Comparison of ENCODE assay signal across 27 cellular contexts in genomic region chr2:224918626-224919471, GRCh38.
DNase-seq lines count a peak whose midpoint lies in the region; ATAC-seq, FAIRE-seq and TF ChIP-seq lines count a peak whose summit lies in the region.
"Had no signal": no experiment of that assay in that cellular context is flagged by ENCODE, and none has a peak within 500 bp of the region (broad histone marks: within the 10 kb centered on the region; RNA-seq: fewer than 3 reads in every experiment).

No MANE protein-coding gene starts in this region.

- H3K79me1 ChIP-seq in neuronal stem cell (ENCODE audit: low read depth, low read length) = peaks cover 8% of the 10 kb centered on the region

- H4K91ac ChIP-seq in neuronal stem cell (ENCODE audit: low read depth, low read length, poor library complexity) = peak overlapping the region; percentile 94

- H3K27me3 ChIP-seq in bronchial epithelial cell (ENCODE audit: control insufficient read depth, insufficient read depth, low read length) (no peaks in the 10 kb centered on the region), neuronal stem cell (ENCODE audit: control insufficient read depth in 3 of 3, insufficient read depth in 3 of 3, low read depth in 1 of 3, low read length in 3 of 3) (peaks cover 0 to 7% (median 0%) of the 10 kb centered on the region in 3 experiments)
- H3K27me3 ChIP-seq: cardiac muscle cell, gastroesophageal sphincter, hepatocyte had no signal

- H3K23ac ChIP-seq in neuronal stem cell (ENCODE audit: low read depth, low read length, poor library complexity) = peak overlapping the region; percentile 62

- no peak overlapping the region for H2AFZ ChIP-seq in neuronal stem cell (ENCODE audit: low read length)
- H2AFZ ChIP-seq: hepatocyte had no signal

- H3K18ac ChIP-seq in neuronal stem cell (ENCODE audit: low read length) = peak overlapping the region; percentile 59

- no peak overlapping the region for H2BK5ac ChIP-seq in neuronal stem cell (ENCODE audit: low read length)

- FAIRE-seq in GM12891 (lab: Jason Lieb, UNC) (peak; percentile 98), bronchial epithelial cell (lab: Jason Lieb, UNC) (peak; percentile 98)
- FAIRE-seq: GM19239, H54, K562 had no signal

- peak overlapping the region; percentile 52 for H4K8ac ChIP-seq in neuronal stem cell (ENCODE audit: low read depth, low read length)

- H3K14ac ChIP-seq in neuronal stem cell (ENCODE audit: low read length) = peak overlapping the region; percentile 39

- H2AK5ac ChIP-seq in neuronal stem cell (ENCODE audit: low read depth, low read length) = no peak overlapping the region

- peak overlapping the region; percentile 88 for H2BK12ac ChIP-seq in neuronal stem cell (ENCODE audit: low read length)

- peak overlapping the region; percentile 90 for H3K4ac ChIP-seq in neuronal stem cell (ENCODE audit: low read length)

- H3K9me3 ChIP-seq in neuronal stem cell (replicated peaks in 1 of 2; ENCODE audit: control insufficient read depth in 2 of 2, insufficient read depth in 1 of 2, low read depth in 1 of 2, low read length in 2 of 2) = peaks cover 0 to 12% of the 10 kb centered on the region in 2 donors
- H3K9me3 ChIP-seq: gastroesophageal sphincter had no signal

- TF ChIP-seq CTCF in bronchial epithelial cell (IDR thresholded peaks at IDR 0.05; ENCODE audit: insufficient read depth, low read length, severe bottlenecking) = no peak

- H3K9ac ChIP-seq in neuronal stem cell (ENCODE audit: low read depth, low read length, poor library complexity) = peak overlapping the region; percentile 75

- peak; percentile 45 to 63 for ATAC-seq in activated CD4-positive, CD25-positive, alpha-beta regulatory T cell treated with anti-CD3 and anti-CD28 coated beads, Interleukin-2, amount 50 U/mL, for 24 hours
- ATAC-seq: CD8-positive, alpha-beta T cell; gastroesophageal sphincter; K562; left colon had no signal

- no peak overlapping the region for H2BK120ac ChIP-seq in neuronal stem cell (ENCODE audit: low read depth, low read length)

- H2BK15ac ChIP-seq in neuronal stem cell (ENCODE audit: low read length) = peak overlapping the region; percentile 62

- no peak for DNase-seq in activated CD4-positive, CD25-positive, alpha-beta regulatory T cell treated with anti-CD3 and anti-CD28 coated beads, Interleukin-2, amount 50 U/mL, for 72 hours
- no peak for DNase-seq in GM12891 (ENCODE audit: insufficient read length, low spot score)
- DNase-seq in bronchial epithelial cell (ENCODE audit: low read depth) = no peak
- DNase-seq in neuronal stem cell (ENCODE audit: low spot score) = no peak
- DNase-seq in AML-193 (lab: John Stamatoyannopoulos, UW) = no peak
- no peak for DNase-seq in AG20443 (ENCODE audit: low spot score)
- no peak for DNase-seq in nucleus accumbens (lab: John Stamatoyannopoulos, UW)
- DNase-seq: activated CD4-positive, alpha-beta T cell treated with anti-CD3 and anti-CD28 coated beads, Interleukin-2, amount 10 ng/mL, durations not matched to agents 7 days and 5 days; anterior cingulate cortex; CD8-positive, alpha-beta T cell; DMS 273 treated with DMSO at 0.1 percent for 48 hours; endodermal cell; left colon; NCI-H1105; NCI-H187 treated with DMSO at 0.1 percent for 48 hours; NCI-H69; SHP77 had no signal

- no peak overlapping the region for H3K27ac ChIP-seq in neuronal stem cell (replicated peaks; ENCODE audit: low read length)
- H3K27ac ChIP-seq: 22Rv1, cardiac muscle cell, gastroesophageal sphincter, hepatocyte had no signal

- WGBS in neuronal stem cell (ENCODE audit: extremely low coverage in 2 of 2, insufficient read length in 2 of 2, insufficient replicate concordance in 1 of 2), 2 donors = 100% methylated on average over 1 to 4 of the region's 4 CpGs

- no peak overlapping the region for H3K4me2 ChIP-seq in neuronal stem cell (ENCODE audit: insufficient read depth, low read length, poor library complexity, severe bottlenecking)
- H3K4me2 ChIP-seq: hepatocyte had no signal

- peaks cover 0 to 5% of the 10 kb centered on the region in 2 donors for H3K4me1 ChIP-seq in neuronal stem cell (ENCODE audit: control insufficient read depth in 2 of 2, insufficient read depth in 1 of 2, low read depth in 1 of 2, low read length in 2 of 2)
- H3K4me1 ChIP-seq: gastroesophageal sphincter had no signal

- TF ChIP-seq POLR2A in GM12891 (IDR thresholded peaks at IDR 0.05; ENCODE audit: low read depth, low read length) = no peak

- no peak overlapping the region for H3K4me3 ChIP-seq in bronchial epithelial cell (ENCODE audit: low read depth, low read length)
- H3K4me3 ChIP-seq in neuronal stem cell (ENCODE audit: low read length in 2 of 2) = peak overlapping the region in 1 of 2 donors; percentile 56
- H3K4me3 ChIP-seq: cardiac muscle cell, coronary artery, gastroesophageal sphincter, hepatocyte, K562, skin epidermis had no signal

- H3K36me3 ChIP-seq in bronchial epithelial cell (ENCODE audit: control insufficient read depth, insufficient read depth, low read length) (no peaks in the 10 kb centered on the region), neuronal stem cell (replicated peaks in 1 of 2; ENCODE audit: control insufficient read depth in 2 of 2, insufficient read depth in 2 of 2, low read length in 2 of 2) (peaks cover 0 to 5% of the 10 kb centered on the region in 2 donors)
- H3K36me3 ChIP-seq: cardiac muscle cell, gastroesophageal sphincter had no signal

TF ChIP-seq in GM12891, 5 proteins besides CTCF, POLR2A, EP300 and RAD21:
- TF ChIP-seq POLR2AphosphoS5 (IDR thresholded peaks at IDR 0.05; ENCODE audit: low read depth, low read length) = no peak
- no peak for TF ChIP-seq TAF1 (IDR thresholded peaks at IDR 0.05; ENCODE audit: low read depth, low read length)
- no peak for TF ChIP-seq PAX5 (IDR thresholded peaks at IDR 0.05; ENCODE audit: insufficient read depth, low read length, severe bottlenecking)
- no peak for TF ChIP-seq SPI1 (IDR thresholded peaks at IDR 0.05; ENCODE audit: low read depth, low read length)
- no peak for TF ChIP-seq POU2F2 (IDR thresholded peaks at IDR 0.05; ENCODE audit: low read depth, low read length)
TF ChIP-seq in GM12891: peak in this region for 0.
